8 cellular contexts compared by ENCODE assay signal in the genomic region with DNA sequence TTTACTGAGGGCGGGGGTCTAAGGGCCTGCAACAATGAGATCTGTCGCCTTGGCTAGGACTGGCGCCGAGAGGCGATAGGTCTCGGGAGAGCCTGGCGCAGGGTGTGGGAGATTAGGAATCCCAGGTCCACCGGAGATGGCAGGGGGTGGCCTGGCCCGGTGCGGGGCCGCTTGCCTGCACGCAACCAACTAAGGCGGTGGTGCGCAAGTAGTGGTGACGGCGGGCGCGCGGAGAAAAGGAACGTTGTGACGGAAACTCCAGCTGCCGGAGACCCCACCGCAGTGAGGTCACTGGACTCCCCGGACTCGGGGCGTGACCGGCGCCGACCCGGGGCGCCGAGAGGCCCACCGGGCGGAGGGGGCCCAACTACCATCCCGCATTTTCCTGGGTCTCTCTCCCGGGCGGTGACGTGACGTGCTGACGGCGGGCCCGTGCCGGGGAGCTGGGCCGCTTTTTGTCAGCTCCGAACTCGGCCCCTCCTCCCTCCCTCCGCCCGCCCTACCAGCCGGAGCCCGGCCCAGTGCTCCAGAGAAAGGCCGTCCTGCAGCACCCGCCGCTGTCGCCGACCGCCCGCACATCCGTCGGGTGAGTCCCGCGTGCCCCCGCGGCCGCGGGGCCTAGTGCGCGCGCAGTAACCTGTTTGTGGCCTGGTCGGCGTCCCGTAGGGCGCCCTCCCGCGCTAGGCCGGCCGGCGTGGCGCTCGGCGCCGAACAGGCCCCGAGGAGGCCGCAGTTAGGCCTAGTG. TPM values are rescaled to one million over a fixed set of nuclear protein-coding genes. Genes with fewer than 3 reads are reported as not detected.
DNase-seq lines count a peak whose midpoint lies in the region; ATAC-seq and TF ChIP-seq lines count a peak whose summit lies in the region.

TSS of gene ZFY (plus strand) at position 521 of the 745 bp plus-strand sequence. CDS start 18,556 bp downstream, outside the sequence.

- TF ChIP-seq CTCF in CD4-positive, alpha-beta T cell (IDR thresholded peaks at IDR 0.05) = no peak

- no peaks in the 10 kb centered on the region for H3K27me3 ChIP-seq in CD4-positive, alpha-beta T cell (ENCODE audit: control insufficient read depth, insufficient read depth, low read length)
- no peaks in the 10 kb centered on the region for H3K27me3 ChIP-seq in duodenal mucosa (ENCODE audit: control insufficient read depth in 1 of 2, insufficient read depth in 2 of 2, low read length in 2 of 2)

- peak in 7 of 10 experiments; percentile 46 to 65 (median 61) for DNase-seq in CD4-positive, alpha-beta T cell
- DNase-seq in T-cell (peak in 19 of 34 experiments; percentile 50 to 74 (median 61)), occipital lobe (lab: John Stamatoyannopoulos, UW) (peak; percentile 46), cerebellar nuclear complex (lab: John Stamatoyannopoulos, UW) (no peak)

- H3K27me3 Mint-ChIP-seq in CD4-positive, alpha-beta T cell = no peaks in the 10 kb centered on the region
- no peaks in the 10 kb centered on the region for H3K27me3 Mint-ChIP-seq in T-cell

- peak within 1 kb of the TSS; percentile 99 for H3K4me3 Mint-ChIP-seq in CD4-positive, alpha-beta T cell
- H3K4me3 Mint-ChIP-seq in T-cell = peak within 1 kb of the TSS in 1 of 3 donors; percentile 88

- H3K4me3 ChIP-seq in duodenal mucosa (ENCODE audit: low read depth in 1 of 2, low read length in 2 of 2) = peak within 1 kb of the TSS; percentile 77 to 79

- no peaks in the 10 kb centered on the region for H3K9me3 Mint-ChIP-seq in CD4-positive, alpha-beta T cell
- no peaks in the 10 kb centered on the region for H3K9me3 Mint-ChIP-seq in T-cell

- POLR2A ChIA-PET in CD4-positive, alpha-beta T cell (lab: Charles Lee) = interaction anchor here (1.0 kb wide), 1 partner anchor 68 kb away, joined by 5 read pairs; no protein-coding TSS in a partner anchor
- POLR2A ChIA-PET in T-cell (lab: Charles Lee) = no interaction called here

- peaks cover 41% of the 10 kb centered on the region for H3K36me3 Mint-ChIP-seq in CD4-positive, alpha-beta T cell (ENCODE audit: low read depth)
- peaks cover 17% of the 10 kb centered on the region for H3K36me3 Mint-ChIP-seq in T-cell

- H3K4me1 ChIP-seq in duodenal mucosa (ENCODE audit: control insufficient read depth in 1 of 2, insufficient read depth in 2 of 2, low read length in 2 of 2) = peaks cover 5 to 7% of the 10 kb centered on the region in 2 donors

- intact Hi-C loops in CD4-positive, alpha-beta T cell (cut with DNase I, micrococcal nuclease) = loop anchor here (1.0 to 5.0 kb wide), 3 partner anchors 22 to 93 kb away; partner anchors contain the start of gene RPS4Y1 (in 1 of the 2)

- H3K9ac ChIP-seq in duodenal mucosa (ENCODE audit: low read depth in 1 of 2, low read length in 2 of 2) = peak within 1 kb of the TSS; percentile 87 to 97

- CTCF ChIA-PET in CD4-positive, alpha-beta T cell (lab: Charles Lee) = no interaction called here
- CTCF ChIA-PET in T-cell (lab: Charles Lee) = no interaction called here

- H3K4me1 Mint-ChIP-seq in CD4-positive, alpha-beta T cell (ENCODE audit: low read depth) = peaks cover 38% of the 10 kb centered on the region
- peaks cover 0 to 41% (median 0%) of the 10 kb centered on the region in 3 donors for H3K4me1 Mint-ChIP-seq in T-cell

- no peaks in the 10 kb centered on the region for H3K36me3 ChIP-seq in duodenal mucosa (ENCODE audit: control insufficient read depth in 1 of 2, insufficient read depth in 2 of 2, low read length in 2 of 2)

- H3K27ac ChIP-seq in CD4-positive, alpha-beta T cell (ENCODE audit: low read depth, low read length) = peak within 1 kb of the TSS; percentile 93
- peak within 1 kb of the TSS; percentile 98 for H3K27ac ChIP-seq in duodenal mucosa (ENCODE audit: low read depth, low read length)

- peak; percentile 37 for ATAC-seq in CD4-positive, alpha-beta T cell (ENCODE audit: poor library complexity)
- ATAC-seq in HG02642 (IDR thresholded peaks at IDR 0.05; ENCODE audit: poor library complexity, unreplicated experiment) = peak; percentile 38
- ATAC-seq in T-cell (replicated peaks in 1 of 4) = peak in 2 of 4 experiments; percentile 58 to 64
- no peak for ATAC-seq in GM18873 (IDR thresholded peaks at IDR 0.05; ENCODE audit: low FRiP score, unreplicated experiment)
- ATAC-seq in HG03378 (IDR thresholded peaks at IDR 0.05; ENCODE audit: unreplicated experiment) = no peak

- no peaks in the 10 kb centered on the region for H3K9me3 ChIP-seq in CD4-positive, alpha-beta T cell (ENCODE audit: control insufficient read depth, low read length)
- no peaks in the 10 kb centered on the region for H3K9me3 ChIP-seq in duodenal mucosa (ENCODE audit: control insufficient read depth in 1 of 2, low read length in 2 of 2)

- H3K27ac Mint-ChIP-seq in CD4-positive, alpha-beta T cell = peak within 1 kb of the TSS; percentile 100
- peak within 1 kb of the TSS in 1 of 2 donors; percentile 97 for H3K27ac Mint-ChIP-seq in T-cell

RNA-seq across cellular contexts. Expression of gene ZFY, which starts in this region (rescaled TPM):
- total RNA-seq in CD4-positive, alpha-beta T cell = 10 to 100 TPM; 21.3 to 23.6 TPM
- total RNA-seq in T-cell = 10 to 100 TPM in 3 of 5 donors, under 1 TPM in 1, not detected in 1; 0.06 to 27.4 (median 24.9) TPM
- total RNA-seq in occipital lobe = not detected

Comparison
In these comparisons a context has a peak if more than half of its experiments do, and no peak if none do; other contexts are left out.
1. ATAC-seq: peak in CD4-positive, alpha-beta T cell (single experiment) and HG02642 (single experiment); none in GM18873 (single experiment) and HG03378 (single experiment).
2. DNase-seq: peak in CD4-positive, alpha-beta T cell (7 of 10), T-cell (19 of 34) and occipital lobe (single experiment); none in cerebellar nuclear complex (0 of 2).